33 cellular contexts compared by ENCODE assay signal in genomic region chr9:134431626-134432025, GRCh38.
DNase-seq lines count a peak whose midpoint lies in the region; ATAC-seq, FAIRE-seq and TF ChIP-seq lines count a peak whose summit lies in the region.
"Had no signal": no experiment of that assay in that cellular context is flagged by ENCODE, and none has a peak within 500 bp of the region (broad histone marks: within the 10 kb centered on the region; RNA-seq: fewer than 3 reads in every experiment).

No MANE protein-coding gene starts in this region.

- WGBS in urinary bladder, result 83% methylated on average over 16 of the region's 16 CpGs

- H3K27me3 ChIP-seq in adipocyte (replicated peaks; ENCODE audit: control insufficient read depth, insufficient read depth, low read length), result no peaks in the 10 kb centered on the region
- no peaks in the 10 kb centered on the region for H3K27me3 ChIP-seq in layer of hippocampus (ENCODE audit: control insufficient read depth, insufficient read depth, low read length)
- H3K27me3 ChIP-seq in skeletal muscle tissue (ENCODE audit: control insufficient read depth in 3 of 3, insufficient read depth in 3 of 3, low read length in 3 of 3), result no peaks in the 10 kb centered on the region
- H3K27me3 ChIP-seq: ascending aorta, cardiac muscle cell, right lobe of liver, thyroid gland had no signal

- H3K4me3 ChIP-seq in adipocyte (ENCODE audit: low read length), result no peak overlapping the region
- H3K4me3 ChIP-seq in skeletal muscle tissue (ENCODE audit: low read length in 3 of 3), result no peak overlapping the region
- no peak overlapping the region for H3K4me3 ChIP-seq in urinary bladder (ENCODE audit: low read depth, low read length)
- no peak overlapping the region for H3K4me3 ChIP-seq in kidney (ENCODE audit: low read length in 2 of 2)
- H3K4me3 ChIP-seq: ascending aorta, cardiac muscle cell, right lobe of liver, thyroid gland had no signal

- intact Hi-C loops in kidney (cut with DNase I), result no loop called here

- H3K9me3 ChIP-seq in adipocyte (ENCODE audit: control insufficient read depth, low read length) (no peaks in the 10 kb centered on the region), skeletal muscle tissue (ENCODE audit: control insufficient read depth in 3 of 3, low read length in 3 of 3) (no peaks in the 10 kb centered on the region), kidney (ENCODE audit: control insufficient read depth in 1 of 2, low read length in 2 of 2) (no peaks in the 10 kb centered on the region)
- H3K9me3 ChIP-seq: ascending aorta, Caco-2, right lobe of liver, SK-N-SH, thyroid gland had no signal

- FAIRE-seq in kidney (lab: Jason Lieb, UNC), result no peak
- FAIRE-seq: G401.6, HTR-8/SVneo, islet of Langerhans had no signal

- peak overlapping the region; percentile 93 for H3K27ac ChIP-seq in layer of hippocampus (ENCODE audit: low read depth, low read length)
- H3K27ac ChIP-seq in skeletal muscle tissue (ENCODE audit: low read depth, low read length), result peak overlapping the region; percentile 82
- H3K27ac ChIP-seq in urinary bladder (ENCODE audit: low read depth), result peak overlapping the region; percentile 73
- H3K27ac ChIP-seq in kidney (ENCODE audit: low read depth in 2 of 2, low read length in 2 of 2), result no peak overlapping the region
- H3K27ac ChIP-seq: cardiac muscle cell had no signal

- no peak for ATAC-seq in HG02970 (IDR thresholded peaks at IDR 0.05; ENCODE audit: low FRiP score, unreplicated experiment)
- ATAC-seq: activated CD8-positive, alpha-beta T cell treated with anti-CD3 and anti-CD28 coated beads, Interleukin-2, amount 10 ng/mL, durations not matched to agents 7 days and 5 days; activated naive CD4-positive, alpha-beta T cell treated with anti-CD3 and anti-CD28 coated beads, Interleukin-2, amount 50 U/mL, for 72 hours; right lobe of liver; stimulated activated naive B cell treated with anti-CD40 and anti-IgM and Interleukin-4, amounts not matched to agents 10 μg/mL and 1 μg/mL and 100 μg/mL, for 72 hours; T-helper 17 cell had no signal

- peak overlapping the region; percentile 59 for H3K9ac ChIP-seq in adipocyte (ENCODE audit: low read length)
- H3K9ac ChIP-seq in skeletal muscle tissue (ENCODE audit: low read depth in 1 of 3, low read length in 3 of 3), result peak overlapping the region in 1 of 3 donors; percentile 74
- no peak overlapping the region for H3K9ac ChIP-seq in kidney (ENCODE audit: low read length in 2 of 2)
- H3K9ac ChIP-seq: SK-N-SH had no signal

- H3K36me3 ChIP-seq in adipocyte (ENCODE audit: control insufficient read depth, insufficient read depth, low read length, severe bottlenecking) (peaks cover 37% of the 10 kb centered on the region), skeletal muscle tissue (ENCODE audit: control insufficient read depth in 3 of 3, insufficient read depth in 3 of 3, low read length in 3 of 3) (peaks cover 19 to 34% (median 24%) of the 10 kb centered on the region in 3 donors), urinary bladder (ENCODE audit: insufficient read depth) (no peaks in the 10 kb centered on the region), kidney (ENCODE audit: control insufficient read depth in 1 of 2, insufficient read depth in 2 of 2, low read length in 2 of 2) (peaks cover 0 to 22% of the 10 kb centered on the region in 2 donors)

- no peak for TF ChIP-seq CTCF in kidney (IDR thresholded peaks at IDR 0.05; ENCODE audit: borderline replicate concordance, extremely low read depth, insufficient read depth)

- DNase-seq in adipocyte (ENCODE audit: low read depth), result no peak
- DNase-seq in kidney, result no peak
- DNase-seq in activated CD8-positive, alpha-beta memory T cell treated with anti-CD3 and anti-CD28 coated beads, Interleukin-2, amount 50 U/mL, for 4 hours, result no peak
- DNase-seq: activated CD4-positive, CD25-positive, alpha-beta regulatory T cell treated with anti-CD3 and anti-CD28 coated beads, Interleukin-2, amount 50 U/mL, for 72 hours; activated CD8-positive, alpha-beta T cell treated with anti-CD3 and anti-CD28 coated beads, Interleukin-2, amount 10 ng/mL, durations not matched to agents 7 days and 5 days; activated T-cell treated with anti-CD3 and anti-CD28 coated beads for 4 hours; C1 segment of cervical spinal cord; Caco-2; cortex of kidney; H7; KG1; MM.1S; NCI-H1417 treated with DMSO at 0.1 percent for 48 hours; NCI-H345; NCI-H774; nephron progenitor cell; posterior cingulate gyrus; right lobe of liver; SK-N-SH; stimulated activated CD4-positive, alpha-beta T cell treated with anti-CD3 and anti-CD28 coated beads, Interleukin-15, amount 100 ng/mL, for 24 hours; stimulated activated naive B cell treated with anti-CD40 and anti-IgM and Interleukin-4, amounts not matched to agents 10 μg/mL and 1 μg/mL and 100 μg/mL, for 72 hours; T-helper 17 cell; thyroid gland had no signal

- peaks cover 52% of the 10 kb centered on the region for H3K4me1 ChIP-seq in adipocyte (ENCODE audit: control insufficient read depth, insufficient read depth, low read length)
- peaks cover 56 to 63% (median 60%) of the 10 kb centered on the region in 3 donors for H3K4me1 ChIP-seq in skeletal muscle tissue (ENCODE audit: control insufficient read depth in 3 of 3, insufficient read depth in 3 of 3, low read length in 3 of 3)
- H3K4me1 ChIP-seq in urinary bladder (ENCODE audit: insufficient read depth), result no peaks in the 10 kb centered on the region
- H3K4me1 ChIP-seq in kidney (ENCODE audit: control insufficient read depth in 1 of 2, insufficient read depth in 1 of 2, low read depth in 1 of 2, low read length in 2 of 2), result peaks cover 13 to 29% of the 10 kb centered on the region in 2 donors
- H3K4me1 ChIP-seq: Caco-2 had no signal

Comparison
In these comparisons a context has a peak if more than half of its experiments do, and no peak if none do; other contexts are left out.
1. H3K27ac ChIP-seq: peak in layer of hippocampus (single experiment), skeletal muscle tissue (single experiment) and urinary bladder (single experiment); none in kidney (0 of 2).